ENCODE assay signal across 26 cellular contexts in the genomic region with DNA sequence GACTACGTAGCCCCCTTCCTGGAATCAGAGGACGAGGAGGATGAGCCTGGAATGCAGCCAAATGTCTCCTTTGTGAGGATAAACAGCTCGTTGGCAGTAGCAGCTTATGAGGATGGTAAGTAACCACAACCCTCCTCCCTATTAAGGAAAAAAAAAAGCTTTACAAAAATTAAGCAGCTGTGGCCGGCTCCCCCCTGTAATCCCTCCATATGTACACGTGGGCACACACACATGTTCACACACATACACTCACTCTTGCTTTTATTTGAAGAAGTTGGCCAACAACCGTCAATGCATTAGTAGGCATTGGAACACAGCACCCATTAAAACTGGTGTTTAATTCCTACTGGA. TPM values are rescaled to one million over a fixed set of nuclear protein-coding genes. Genes with fewer than 3 reads are reported as not detected.
DNase-seq lines count a peak whose midpoint lies in the region; ATAC-seq and TF ChIP-seq lines count a peak whose summit lies in the region.
"Had no signal": no experiment of that assay in that cellular context is flagged by ENCODE, and none has a peak within 500 bp of the region (broad histone marks: within the 10 kb centered on the region; RNA-seq: fewer than 3 reads in every experiment).

No MANE protein-coding gene starts in this region.

- H4K20me1 ChIP-seq in BLaER1 treated with 17β-estradiol and CSF1 and Interleukin-3, amounts not matched to agents 10 nM and 100 nM, result no peaks in the 10 kb centered on the region; a peak in 1 of 22 replicates
- H4K20me1 ChIP-seq in GM23338 (replicated peaks; ENCODE audit: insufficient read depth) (no peaks in the 10 kb centered on the region), PC-9 (ENCODE audit: insufficient read depth) (peaks cover 9% of the 10 kb centered on the region)

- no TSS peak for BruUV-seq in PC-9 (replicated peaks; lab: Mats Ljungman, UMichigan)

- 0 out of 2 replicates have a peak overlapping the region, but pooled peaks have one; percentile 22 for H3K27ac Mint-ChIP-seq in GM23338
- H3K27ac Mint-ChIP-seq in stimulated activated memory B cell treated with anti-CD40 and anti-IgM and Interleukin-4, amounts not matched to agents 10 μg/mL and 1 μg/mL and 100 μg/mL, for 72 hours, result no peak overlapping the region
- H3K27ac Mint-ChIP-seq: CD14-positive monocyte; stimulated activated naive B cell treated with anti-CD40 and anti-IgM and Interleukin-4, amounts not matched to agents 10 μg/mL and 1 μg/mL and 100 μg/mL, for 72 hours had no signal

- no peak for ATAC-seq in GM23338
- ATAC-seq in HG03457 (IDR thresholded peaks at IDR 0.05; ENCODE audit: unreplicated experiment), result no peak
- no peak for ATAC-seq in stimulated activated memory B cell treated with anti-CD40 and anti-IgM and Interleukin-4, amounts not matched to agents 10 μg/mL and 1 μg/mL and 100 μg/mL, for 72 hours
- ATAC-seq: gastroesophageal sphincter; PC-3; psoas muscle; stimulated activated naive B cell treated with anti-CD40 and anti-IgM and Interleukin-4, amounts not matched to agents 10 μg/mL and 1 μg/mL and 100 μg/mL, for 72 hours had no signal

- H2AFZ ChIP-seq in GM23338, result no peak overlapping the region
- H2AFZ ChIP-seq in PC-9, result no peak overlapping the region

- no peaks in the 10 kb centered on the region for H3F3A ChIP-seq in GM23338 (replicated peaks; ENCODE audit: low read depth)
- H3F3A ChIP-seq in PC-9 (ENCODE audit: insufficient read depth, low read depth), result no peaks in the 10 kb centered on the region

- peaks cover 2% of the 10 kb centered on the region for H3K27me3 Mint-ChIP-seq in GM23338 (ENCODE audit: insufficient read depth, low read depth, poor library complexity)
- no peaks in the 10 kb centered on the region for H3K27me3 Mint-ChIP-seq in stimulated activated memory B cell treated with anti-CD40 and anti-IgM and Interleukin-4, amounts not matched to agents 10 μg/mL and 1 μg/mL and 100 μg/mL, for 72 hours
- H3K27me3 Mint-ChIP-seq: stimulated activated naive B cell treated with anti-CD40 and anti-IgM and Interleukin-4, amounts not matched to agents 10 μg/mL and 1 μg/mL and 100 μg/mL, for 72 hours had no signal

- H3K4me1 ChIP-seq in BLaER1 treated with 17β-estradiol and CSF1 and Interleukin-3, amounts not matched to agents 10 nM and 100 nM, result peaks cover 36 to 93% (median 76%) of the 10 kb centered on the region in 10 experiments
- no peaks in the 10 kb centered on the region; the same call in 1 of the 2 replicates for H3K4me1 ChIP-seq in GM23338 (ENCODE audit: insufficient read depth)
- H3K4me1 ChIP-seq in PC-9 (replicated peaks; ENCODE audit: insufficient read depth), result no peaks in the 10 kb centered on the region
- H3K4me1 ChIP-seq: breast epithelium had no signal

- H3K79me2 ChIP-seq in GM23338 (replicated peaks; ENCODE audit: insufficient read depth), result no peaks in the 10 kb centered on the region
- no peaks in the 10 kb centered on the region for H3K79me2 ChIP-seq in PC-9 (ENCODE audit: low read depth)

- peak overlapping the region in 6 of 11 experiments; percentile 2 to 52 (median 40); a peak in 8 of 22 replicates for H3K9ac ChIP-seq in BLaER1 treated with 17β-estradiol and CSF1 and Interleukin-3, amounts not matched to agents 10 nM and 100 nM

- POLR2A ChIA-PET in PC-9 (lab: Charles Lee; ENCODE audit: unreplicated experiment), result no interaction called here

- H3K9me3 ChIP-seq in BLaER1 treated with 17β-estradiol and CSF1 and Interleukin-3, amounts not matched to agents 10 nM and 100 nM (replicated peaks in 1 of 11), result no peaks in the 10 kb centered on the region
- H3K9me3 ChIP-seq in PC-9 (ENCODE audit: insufficient read depth, low read depth), result no peaks in the 10 kb centered on the region
- H3K9me3 ChIP-seq: breast epithelium, esophagus squamous epithelium, gastroesophageal sphincter, psoas muscle, thoracic aorta had no signal

- H3K9me3 Mint-ChIP-seq in GM23338, result no peaks in the 10 kb centered on the region
- H3K9me3 Mint-ChIP-seq in stimulated activated memory B cell treated with anti-CD40 and anti-IgM and Interleukin-4, amounts not matched to agents 10 μg/mL and 1 μg/mL and 100 μg/mL, for 72 hours, result no peaks in the 10 kb centered on the region
- H3K9me3 Mint-ChIP-seq: CD14-positive monocyte; stimulated activated naive B cell treated with anti-CD40 and anti-IgM and Interleukin-4, amounts not matched to agents 10 μg/mL and 1 μg/mL and 100 μg/mL, for 72 hours had no signal

- no peaks in the 10 kb centered on the region for H3K27me3 ChIP-seq in BLaER1 treated with 17β-estradiol and CSF1 and Interleukin-3, amounts not matched to agents 10 nM and 100 nM
- H3K27me3 ChIP-seq in GM23338 (ENCODE audit: insufficient read depth), result no peaks in the 10 kb centered on the region
- no peaks in the 10 kb centered on the region for H3K27me3 ChIP-seq in PC-9 (ENCODE audit: insufficient read depth, low read depth)
- H3K27me3 ChIP-seq: breast epithelium, esophagus squamous epithelium, gastroesophageal sphincter had no signal

- CTCF ChIA-PET in PC-9 (lab: Charles Lee), result interaction anchor here (0.6 kb wide), 1 partner anchor 156 kb away, joined by 4 read pairs; no protein-coding TSS in a partner anchor

- peaks cover 6% of the 10 kb centered on the region for H3K4me1 Mint-ChIP-seq in GM23338
- peaks cover 28% of the 10 kb centered on the region for H3K4me1 Mint-ChIP-seq in stimulated activated memory B cell treated with anti-CD40 and anti-IgM and Interleukin-4, amounts not matched to agents 10 μg/mL and 1 μg/mL and 100 μg/mL, for 72 hours

- no peaks in the 10 kb centered on the region for H3K9me2 ChIP-seq in GM23338 (ENCODE audit: insufficient read depth)
- no peaks in the 10 kb centered on the region for H3K9me2 ChIP-seq in PC-9 (ENCODE audit: insufficient read depth)

- peaks cover 22 to 38% (median 33%) of the 10 kb centered on the region in 11 experiments; a peak in 21 of 22 replicates for H3K36me3 ChIP-seq in BLaER1 treated with 17β-estradiol and CSF1 and Interleukin-3, amounts not matched to agents 10 nM and 100 nM
- H3K36me3 ChIP-seq in GM23338 (ENCODE audit: insufficient read depth), result peaks cover 15% of the 10 kb centered on the region; the same call in 1 of the 2 replicates
- H3K36me3 ChIP-seq in PC-9 (ENCODE audit: low read depth), result 0 out of 2 replicates have a peak, but pooled peaks cover 9% of the 10 kb centered on the region
- H3K36me3 ChIP-seq: breast epithelium had no signal

- intact Hi-C loops in PC-9 (cut with micrococcal nuclease; ENCODE audit: unreplicated experiment), result no loop called here

- DNase-seq in GM23338 (ENCODE audit: low spot score) (no peak), NCI-H2171 (lab: John Stamatoyannopoulos, UW) (peak; percentile 73), NCI-H82 treated with DMSO at 0.1 percent for 48 hours (lab: John Stamatoyannopoulos, UW; ENCODE audit: unreplicated experiment) (peak; percentile 74), retina (no peak), PC-9 (no peak)
- DNase-seq: activated CD4-positive, alpha-beta T cell treated with anti-CD3 and anti-CD28 coated beads for 1 hour; activated T-cell treated with anti-CD3 and anti-CD28 coated beads, Interleukin-2, amount 50 U/mL, for 1 hour; DMS 273 treated with DMSO at 0.1 percent for 48 hours; esophagus squamous epithelium; GF-D8; Kasumi-1; NCI-H774; PC-3; psoas muscle; stimulated activated CD4-positive, alpha-beta T cell treated with anti-CD3 and anti-CD28 coated beads, Interleukin-2, amount 100 ng/mL, for 24 hours; stimulated activated naive B cell treated with anti-CD40 and anti-IgM and Interleukin-4, amounts not matched to agents 10 μg/mL and 1 μg/mL and 100 μg/mL, for 72 hours; SW 1271 had no signal

- no peak overlapping the region for H3K4me3 Mint-ChIP-seq in GM23338
- no peak overlapping the region for H3K4me3 Mint-ChIP-seq in stimulated activated memory B cell treated with anti-CD40 and anti-IgM and Interleukin-4, amounts not matched to agents 10 μg/mL and 1 μg/mL and 100 μg/mL, for 72 hours
- H3K4me3 Mint-ChIP-seq: CD14-positive monocyte; stimulated activated naive B cell treated with anti-CD40 and anti-IgM and Interleukin-4, amounts not matched to agents 10 μg/mL and 1 μg/mL and 100 μg/mL, for 72 hours had no signal

- H3K4me3 ChIP-seq in BLaER1 treated with 17β-estradiol and CSF1 and Interleukin-3, amounts not matched to agents 10 nM and 100 nM, result no peak overlapping the region
- no peak overlapping the region for H3K4me3 ChIP-seq in GM23338
- H3K4me3 ChIP-seq in PC-9, result no peak overlapping the region
- H3K4me3 ChIP-seq: breast epithelium, coronary artery, esophagus squamous epithelium, gastroesophageal sphincter, lung, psoas muscle, thoracic aorta had no signal

- peak overlapping the region in 10 of 11 experiments; percentile 10 to 97 (median 89); a peak in 18 of 22 replicates for H3K4me2 ChIP-seq in BLaER1 treated with 17β-estradiol and CSF1 and Interleukin-3, amounts not matched to agents 10 nM and 100 nM
- H3K4me2 ChIP-seq in GM23338 (no peak overlapping the region), PC-9 (no peak overlapping the region)

- H3K36me3 Mint-ChIP-seq in GM23338 (ENCODE audit: low read depth), result no peaks in the 10 kb centered on the region
- peaks cover 54% of the 10 kb centered on the region for H3K36me3 Mint-ChIP-seq in stimulated activated memory B cell treated with anti-CD40 and anti-IgM and Interleukin-4, amounts not matched to agents 10 μg/mL and 1 μg/mL and 100 μg/mL, for 72 hours

- TF ChIP-seq CTCF in GM23338 (conservative IDR thresholded peaks at IDR 0.05; ENCODE audit: low read depth in 2 of 2) (no peak), PC-9 (conservative IDR thresholded peaks at IDR 0.05) (no peak)

- H3K27ac ChIP-seq in BLaER1 treated with 17β-estradiol and CSF1 and Interleukin-3, amounts not matched to agents 10 nM and 100 nM, result peak overlapping the region in 7 of 11 experiments; percentile 31 to 85 (median 72); a peak in 12 of 22 replicates
- H3K27ac ChIP-seq in GM23338 (ENCODE audit: low read depth) (no peak overlapping the region), PC-9 (no peak overlapping the region)
- H3K27ac ChIP-seq: breast epithelium, coronary artery, gastroesophageal sphincter, psoas muscle, thoracic aorta had no signal

TF ChIP-seq in GM23338, 12 proteins besides CTCF, POLR2A, EP300 and RAD21 (continues in another document):
- no peak for TF ChIP-seq CREB1 (CRISPR knock-in tag; IDR thresholded peaks at IDR 0.05; ENCODE audit: low read depth)

RNA-seq across cellular contexts. Expression of gene FBXW8, which starts 54.0 kb away (rescaled TPM):
- 12.9 and 13.9 TPM in 2 replicates for total RNA-seq in GM23338 (2014; rRNA removed; shearing (Covaris generic))
- 4.6 and 4.7 TPM in 2 replicates for polyA plus RNA-seq in GM23338 (2016; fragmentation: Nextera tagmentation; extraction: Ambion mirVana)
- 20.6 and 27.4 TPM in 2 replicates for total RNA-seq in PC-9 (2021)

Comparison
In these comparisons a context has a peak if more than half of its experiments do, and no peak if none do; other contexts are left out.
1. H3K27ac ChIP-seq: peak in BLaER1 treated with 17β-estradiol and CSF1 and Interleukin-3, amounts not matched to agents 10 nM and 100 nM (7 of 11); none in GM23338 (single experiment) and PC-9 (single experiment).
2. H3K4me2 ChIP-seq: peak in BLaER1 treated with 17β-estradiol and CSF1 and Interleukin-3, amounts not matched to agents 10 nM and 100 nM (10 of 11); none in GM23338 (single experiment) and PC-9 (single experiment).
3. DNase-seq: peak in NCI-H2171 (single experiment) and NCI-H82 treated with DMSO at 0.1 percent for 48 hours (single experiment); none in GM23338 (single experiment), retina (single experiment) and PC-9 (0 of 2).